Comparison of ENCODE assay signal across 27 cellular contexts in the genomic region with DNA sequence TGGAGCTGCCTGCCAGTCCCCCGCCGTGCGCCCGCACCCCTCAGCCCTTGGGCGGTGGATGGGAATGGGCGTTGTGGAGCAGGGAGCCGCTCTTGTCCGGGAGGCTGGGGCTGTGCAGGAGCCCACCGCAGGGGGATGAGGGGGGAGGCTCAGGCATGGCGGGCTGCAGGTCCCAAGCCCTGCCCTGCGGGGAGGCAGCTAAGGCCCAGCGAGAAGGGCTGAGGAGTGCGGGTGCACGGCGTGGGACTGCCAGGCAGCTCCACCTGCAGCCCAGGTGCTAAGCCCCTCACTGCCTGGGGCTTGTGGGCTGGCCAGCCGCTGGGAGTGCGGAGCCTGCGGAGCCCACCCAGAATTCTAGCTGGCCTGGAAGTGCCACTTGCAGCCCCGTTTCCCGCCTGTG.
"Had no signal": no experiment of that assay in that cellular context is flagged by ENCODE, and none has a peak within 500 bp of the region (broad histone marks: within the 10 kb centered on the region; RNA-seq: fewer than 3 reads in every experiment).

No MANE protein-coding gene starts in this region.

- H3K4me3 ChIP-seq: neural progenitor cell, pancreas, prostate gland, right atrium auricular region, right lobe of liver, sigmoid colon, stomach, thoracic aorta, thyroid gland, tibial nerve, upper lobe of left lung, uterus had no signal

- H2AFZ ChIP-seq: neural progenitor cell had no signal

- H3K27ac ChIP-seq: neural progenitor cell, neutrophil, pancreas, prostate gland, right atrium auricular region, right lobe of liver, sigmoid colon, stomach, thoracic aorta, thyroid gland, tibial nerve, upper lobe of left lung, uterus had no signal

- H3K36me3 ChIP-seq: neural progenitor cell, neutrophil, pancreas, prostate gland, right atrium auricular region, right lobe of liver, sigmoid colon, stomach, thoracic aorta, thyroid gland, tibial nerve, upper lobe of left lung, uterus had no signal

- H3K9me3 ChIP-seq: neutrophil, pancreas, prostate gland, right lobe of liver, sigmoid colon, thoracic aorta, thyroid gland, uterus had no signal

- H3K9ac ChIP-seq: neural progenitor cell had no signal

- H3K4me2 ChIP-seq: neural progenitor cell had no signal

- H3K4me3 Mint-ChIP-seq: naive thymus-derived CD4-positive, alpha-beta T cell; natural killer cell; nephron; neural progenitor cell; stimulated activated effector memory CD8-positive, alpha-beta T cell treated with anti-CD3 and anti-CD28 coated beads, Interleukin-12 subunit alpha, Interleukin-12 subunit beta, amount 100 ng/mL, for 72 hours; stimulated activated naive B cell treated with anti-CD40 and anti-IgM and Interleukin-4, amounts not matched to agents 10 μg/mL and 1 μg/mL and 100 μg/mL, for 72 hours had no signal

- H3K27me3 ChIP-seq: neural progenitor cell, neutrophil, pancreas, right atrium auricular region, right lobe of liver, sigmoid colon, stomach, thyroid gland, tibial nerve, upper lobe of left lung, uterus had no signal

- ATAC-seq: naive thymus-derived CD4-positive, alpha-beta T cell; natural killer cell; pancreas; right lobe of liver; stimulated activated effector memory CD8-positive, alpha-beta T cell treated with anti-CD3 and anti-CD28 coated beads, Interleukin-12 subunit alpha, Interleukin-12 subunit beta, amount 100 ng/mL, for 72 hours; stimulated activated naive B cell treated with anti-CD40 and anti-IgM and Interleukin-4, amounts not matched to agents 10 μg/mL and 1 μg/mL and 100 μg/mL, for 72 hours had no signal

- DNase-seq: naive thymus-derived CD4-positive, alpha-beta T cell; natural killer cell; nucleus accumbens; retina; sigmoid colon; small intestine; stimulated activated CD4-positive, alpha-beta T cell treated with anti-CD3 and anti-CD28 coated beads, Interleukin-15, amount 100 ng/mL, for 24 hours; stimulated activated CD4-positive, alpha-beta T cell treated with anti-CD3 and anti-CD28 coated beads, Interleukin-2, amount 100 ng/mL, for 24 hours; stimulated activated CD4-positive, alpha-beta T cell treated with anti-CD3 and anti-CD28 coated beads, Interleukin-2, amount 100 ng/mL, for 48 hours; stimulated activated CD4-positive, alpha-beta T cell treated with anti-CD3 and anti-CD28 coated beads, Interleukin-4, amount 100 ng/mL, for 24 hours; stimulated activated naive B cell treated with anti-CD40 and anti-IgM and Interleukin-4, amounts not matched to agents 10 μg/mL and 1 μg/mL and 100 μg/mL, for 72 hours; stimulated activated naive CD4-positive, alpha-beta T cell treated with Interleukin-2 at 50 U/mL for 16 hours; stomach; thyroid gland; trophoblast cell; uterus had no signal

- H3K9me3 Mint-ChIP-seq: neural progenitor cell had no signal

- H3K4me1 ChIP-seq: pancreas, prostate gland, sigmoid colon, stomach, thyroid gland, tibial nerve, upper lobe of left lung, uterus had no signal

- H3K27me3 Mint-ChIP-seq: naive thymus-derived CD4-positive, alpha-beta T cell; stimulated activated naive B cell treated with anti-CD40 and anti-IgM and Interleukin-4, amounts not matched to agents 10 μg/mL and 1 μg/mL and 100 μg/mL, for 72 hours had no signal

- H3K27ac Mint-ChIP-seq: naive thymus-derived CD4-positive, alpha-beta T cell; natural killer cell; nephron; neural progenitor cell; stimulated activated effector memory CD8-positive, alpha-beta T cell treated with anti-CD3 and anti-CD28 coated beads, Interleukin-12 subunit alpha, Interleukin-12 subunit beta, amount 100 ng/mL, for 72 hours; stimulated activated naive B cell treated with anti-CD40 and anti-IgM and Interleukin-4, amounts not matched to agents 10 μg/mL and 1 μg/mL and 100 μg/mL, for 72 hours had no signal

- H3K4me1 Mint-ChIP-seq: naive thymus-derived CD4-positive, alpha-beta T cell; natural killer cell; nephron; neural progenitor cell; stimulated activated effector memory CD8-positive, alpha-beta T cell treated with anti-CD3 and anti-CD28 coated beads, Interleukin-12 subunit alpha, Interleukin-12 subunit beta, amount 100 ng/mL, for 72 hours; stimulated activated naive B cell treated with anti-CD40 and anti-IgM and Interleukin-4, amounts not matched to agents 10 μg/mL and 1 μg/mL and 100 μg/mL, for 72 hours had no signal
